ENCODE assay signal across 8 cellular contexts in genomic region chrX:71650333-71650969, GRCh38. TPM values are rescaled to one million over a fixed set of nuclear protein-coding genes. Genes with fewer than 3 reads are reported as not detected.
DNase-seq lines count a peak whose midpoint lies in the region; ATAC-seq and TF ChIP-seq lines count a peak whose summit lies in the region.

No MANE protein-coding gene starts in this region.

- H3K9me3 Mint-ChIP-seq in chondrocyte (ENCODE audit: low read depth) = no peaks in the 10 kb centered on the region
- peaks cover 13% of the 10 kb centered on the region for H3K9me3 Mint-ChIP-seq in mesothelial cell of epicardium

- intact Hi-C loops in sciatic nerve (cut with DNase I) = no loop called here

- H3K4me3 Mint-ChIP-seq in chondrocyte (ENCODE audit: unreplicated experiment) (no peak overlapping the region), mesothelial cell of epicardium (no peak overlapping the region)

- H3K27me3 Mint-ChIP-seq in chondrocyte (ENCODE audit: low read depth) = no peaks in the 10 kb centered on the region
- no peaks in the 10 kb centered on the region for H3K27me3 Mint-ChIP-seq in mesothelial cell of epicardium (ENCODE audit: low read depth)

- H3K27ac Mint-ChIP-seq in chondrocyte (ENCODE audit: unreplicated experiment) = no peak overlapping the region
- H3K27ac Mint-ChIP-seq in mesothelial cell of epicardium = no peak overlapping the region

- H3K4me1 Mint-ChIP-seq in chondrocyte (ENCODE audit: low read depth) = no peaks in the 10 kb centered on the region
- H3K4me1 Mint-ChIP-seq in mesothelial cell of epicardium = no peaks in the 10 kb centered on the region

- H3K36me3 Mint-ChIP-seq in chondrocyte (ENCODE audit: low read depth) (no peaks in the 10 kb centered on the region), mesothelial cell of epicardium (no peaks in the 10 kb centered on the region)

- peak; percentile 71 for DNase-seq in KBM-7
- DNase-seq in chondrocyte (ENCODE audit: low spot score) = no peak
- no peak for DNase-seq in sciatic nerve (ENCODE audit: low spot score)
- no peak for DNase-seq in mesothelial cell of epicardium (ENCODE audit: low spot score in 2 of 2, unreplicated experiment in 2 of 2)
- DNase-seq in NCI-H1105 (lab: John Stamatoyannopoulos, UW) = no peak

- ATAC-seq in GM19463 (IDR thresholded peaks at IDR 0.05; ENCODE audit: unreplicated experiment) = peak; percentile 81
- ATAC-seq in HG02970 (IDR thresholded peaks at IDR 0.05; ENCODE audit: low FRiP score, unreplicated experiment) = no peak
- ATAC-seq in sciatic nerve = no peak

- TF ChIP-seq CTCF in GM12874 (IDR thresholded peaks at IDR 0.05; ENCODE audit: insufficient read depth, low read depth, low read length) (peak; percentile 37), chondrocyte (IDR thresholded peaks at IDR 0.05) (peak; percentile 18), mesothelial cell of epicardium (IDR thresholded peaks at IDR 0.05; ENCODE audit: unreplicated experiment) (no peak)

- in situ Hi-C loops in KBM-7 (cut with MboI; ENCODE audit: low pct_unique_long_range_greater_than_20kb, low sequenced_read_pairs) = no loop called here

RNA-seq across cellular contexts. Expression of gene CXCR3, which starts 32.1 kb away (rescaled TPM):
- not detected in 3 replicates for total RNA-seq in chondrocyte
- 0.31 TPM for total RNA-seq in sciatic nerve
- not detected in 3 replicates for total RNA-seq in mesothelial cell of epicardium
